Comparison of ENCODE assay signal across 8 cellular contexts in the genomic region with DNA sequence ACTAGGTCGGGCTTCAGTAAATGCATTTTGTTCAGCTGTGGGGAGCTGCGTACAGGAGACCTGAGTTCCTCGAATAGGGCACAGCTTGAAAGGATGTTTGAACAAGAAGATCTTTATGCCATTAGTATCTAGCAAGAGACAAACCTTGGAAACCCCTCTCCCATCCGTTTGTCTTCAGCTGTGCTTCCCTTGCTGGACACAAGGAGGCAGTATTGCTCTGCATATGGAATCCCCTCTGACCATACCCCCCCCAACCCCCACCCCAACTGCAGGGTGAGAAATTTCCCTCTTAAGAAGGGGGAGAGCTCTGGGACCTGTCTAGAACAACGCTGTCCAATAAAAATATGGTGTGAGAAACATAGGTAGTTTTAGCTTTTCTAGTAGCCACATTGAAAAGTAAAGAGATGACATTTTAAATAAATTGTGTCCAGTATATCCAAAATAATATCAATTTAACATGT. TPM values are rescaled to one million over a fixed set of nuclear protein-coding genes. Genes with fewer than 3 reads are reported as not detected.
DNase-seq lines count a peak whose midpoint lies in the region; ATAC-seq and TF ChIP-seq lines count a peak whose summit lies in the region.

No MANE protein-coding gene starts in this region.

- H3K9me3 ChIP-seq in iPS-18a (ENCODE audit: control insufficient read depth, low read depth, low read length), result no peaks in the 10 kb centered on the region
- H3K9me3 ChIP-seq in skeletal muscle satellite cell (replicated peaks; ENCODE audit: low read length), result no peaks in the 10 kb centered on the region

- no peak overlapping the region for H3K27ac ChIP-seq in iPS-18a (ENCODE audit: low read length)

- H3K27me3 ChIP-seq in iPS-18a (ENCODE audit: control insufficient read depth, insufficient read depth, low read length), result no peaks in the 10 kb centered on the region
- no peaks in the 10 kb centered on the region for H3K27me3 ChIP-seq in skeletal muscle satellite cell (ENCODE audit: control insufficient read depth, insufficient read depth, low read length)

- H3K36me3 ChIP-seq in iPS-18a (ENCODE audit: control insufficient read depth, low read depth, low read length), result peaks cover 4% of the 10 kb centered on the region
- no peaks in the 10 kb centered on the region for H3K36me3 ChIP-seq in skeletal muscle satellite cell (ENCODE audit: insufficient read depth, low read length)

- H3K9ac ChIP-seq in iPS-18a (ENCODE audit: low read length), result peak overlapping the region; percentile 76
- H3K9ac ChIP-seq in skeletal muscle satellite cell (ENCODE audit: low read depth, low read length), result peak overlapping the region; percentile 90

- in situ Hi-C loops in astrocyte of the cerebellum (cut with HindIII; ENCODE audit: low sequenced_read_pairs), result no loop called here

- ATAC-seq in HG03280 (IDR thresholded peaks at IDR 0.05; ENCODE audit: unreplicated experiment) (no peak), HG03108 (IDR thresholded peaks at IDR 0.05; ENCODE audit: unreplicated experiment) (no peak)

- peak; percentile 85 for TF ChIP-seq CTCF in astrocyte of the cerebellum (IDR thresholded peaks at IDR 0.05; ENCODE audit: low read depth, low read length, missing control alignments)

- H3K4me1 ChIP-seq in iPS-18a (ENCODE audit: control insufficient read depth, low read depth, low read length) (peaks cover 14% of the 10 kb centered on the region), skeletal muscle satellite cell (ENCODE audit: control insufficient read depth, insufficient read depth, low read length) (peaks cover 19% of the 10 kb centered on the region)

- H3K4me2 ChIP-seq in skeletal muscle satellite cell (ENCODE audit: low read length), result peak overlapping the region; percentile 95

- DNase-seq in NCI-H1105 treated with DMSO at 0.1 percent for 48 hours (lab: John Stamatoyannopoulos, UW) (peak; percentile 65), T-helper 2 cell (peak; percentile 28 to 76 (median 49)), astrocyte of the cerebellum (ENCODE audit: low read depth) (peak; percentile 34)

- peak overlapping the region; percentile 84 for H3K4me3 ChIP-seq in GM08714 (ENCODE audit: low read length)
- H3K4me3 ChIP-seq in astrocyte of the cerebellum (ENCODE audit: low read depth, low read length), result peak overlapping the region; percentile 94
- H3K4me3 ChIP-seq in iPS-18a (ENCODE audit: low read length), result peak overlapping the region; percentile 93
- peak overlapping the region; percentile 92 for H3K4me3 ChIP-seq in skeletal muscle satellite cell (ENCODE audit: low read length)

RNA-seq across cellular contexts. Expression of gene MRM1, which starts 1.6 kb away (rescaled TPM):
- total RNA-seq in skeletal muscle satellite cell (2012; rRNA removed), result 6.6 and 7.4 TPM in 2 replicates

RNA-seq across cellular contexts. Expression of gene DHRS11, which starts 11.3 kb away (rescaled TPM):
- total RNA-seq in skeletal muscle satellite cell (2012; rRNA removed), result 7.6 and 9.4 TPM in 2 replicates

RNA-seq across cellular contexts. Expression of gene GGNBP2, which starts 58.2 kb away (rescaled TPM):
- total RNA-seq in skeletal muscle satellite cell (2012; rRNA removed), result 31.7 and 43.3 TPM in 2 replicates
